1 cellular context compared by ENCODE assay signal in the genomic region with DNA sequence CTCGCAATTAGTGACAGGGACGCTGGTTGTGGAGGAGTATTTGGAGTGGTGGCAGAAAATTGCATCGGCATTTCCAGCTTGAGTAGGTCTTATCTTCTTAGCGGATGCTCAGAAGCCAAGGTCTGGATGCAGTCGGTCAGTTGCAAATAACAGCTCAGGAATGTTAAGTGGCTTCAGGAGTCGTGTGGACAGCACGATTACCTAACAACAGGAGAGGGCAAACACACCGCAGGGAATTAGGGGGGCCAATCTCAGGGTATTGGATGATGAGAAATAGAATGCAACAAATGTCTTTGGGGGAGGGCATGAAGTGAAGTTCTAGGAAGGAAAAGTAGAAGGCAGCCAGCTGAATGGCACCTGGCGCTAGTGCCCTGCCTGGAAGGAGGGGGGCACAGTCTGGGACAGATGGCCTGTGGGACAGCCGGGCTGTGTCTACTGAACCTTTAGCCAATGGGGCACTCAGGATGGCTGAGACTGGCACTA.
TF ChIP-seq lines count a peak whose summit lies in the region.

No MANE protein-coding gene starts in this region.

TF ChIP-seq in Ishikawa, 13 proteins besides CTCF, POLR2A, EP300 and RAD21 (continued from another document):
- TF ChIP-seq, protein P1, sequence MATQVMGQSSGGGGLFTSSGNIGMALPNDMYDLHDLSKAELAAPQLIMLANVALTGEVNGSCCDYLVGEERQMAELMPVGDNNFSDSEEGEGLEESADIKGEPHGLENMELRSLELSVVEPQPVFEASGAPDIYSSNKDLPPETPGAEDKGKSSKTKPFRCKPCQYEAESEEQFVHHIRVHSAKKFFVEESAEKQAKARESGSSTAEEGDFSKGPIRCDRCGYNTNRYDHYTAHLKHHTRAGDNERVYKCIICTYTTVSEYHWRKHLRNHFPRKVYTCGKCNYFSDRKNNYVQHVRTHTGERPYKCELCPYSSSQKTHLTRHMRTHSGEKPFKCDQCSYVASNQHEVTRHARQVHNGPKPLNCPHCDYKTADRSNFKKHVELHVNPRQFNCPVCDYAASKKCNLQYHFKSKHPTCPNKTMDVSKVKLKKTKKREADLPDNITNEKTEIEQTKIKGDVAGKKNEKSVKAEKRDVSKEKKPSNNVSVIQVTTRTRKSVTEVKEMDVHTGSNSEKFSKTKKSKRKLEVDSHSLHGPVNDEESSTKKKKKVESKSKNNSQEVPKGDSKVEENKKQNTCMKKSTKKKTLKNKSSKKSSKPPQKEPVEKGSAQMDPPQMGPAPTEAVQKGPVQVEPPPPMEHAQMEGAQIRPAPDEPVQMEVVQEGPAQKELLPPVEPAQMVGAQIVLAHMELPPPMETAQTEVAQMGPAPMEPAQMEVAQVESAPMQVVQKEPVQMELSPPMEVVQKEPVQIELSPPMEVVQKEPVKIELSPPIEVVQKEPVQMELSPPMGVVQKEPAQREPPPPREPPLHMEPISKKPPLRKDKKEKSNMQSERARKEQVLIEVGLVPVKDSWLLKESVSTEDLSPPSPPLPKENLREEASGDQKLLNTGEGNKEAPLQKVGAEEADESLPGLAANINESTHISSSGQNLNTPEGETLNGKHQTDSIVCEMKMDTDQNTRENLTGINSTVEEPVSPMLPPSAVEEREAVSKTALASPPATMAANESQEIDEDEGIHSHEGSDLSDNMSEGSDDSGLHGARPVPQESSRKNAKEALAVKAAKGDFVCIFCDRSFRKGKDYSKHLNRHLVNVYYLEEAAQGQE (IDR thresholded peaks at IDR 0.05; ENCODE audit: low read depth) = no peak
